Comparison of ENCODE assay signal across 19 cellular contexts in genomic region chr2:637804-638203, GRCh38.
"Had no signal": no experiment of that assay in that cellular context is flagged by ENCODE, and none has a peak within 500 bp of the region (broad histone marks: within the 10 kb centered on the region; RNA-seq: fewer than 3 reads in every experiment).

No MANE protein-coding gene starts in this region.

- H3K27ac Mint-ChIP-seq: natural killer cell treated with Interleukin-12 subunit alpha and Interleukin-12 subunit beta and Interleukin-15 and Interleukin-18, amount 100 ng/mL, for 72 hours; neural progenitor cell; stimulated activated naive B cell treated with anti-CD40 and anti-IgM and Interleukin-4, amounts not matched to agents 10 μg/mL and 1 μg/mL and 100 μg/mL, for 72 hours had no signal

- H3K9me3 Mint-ChIP-seq: dendritic cell treated with granulocyte-macrophage colony-stimulating factor and Interleukin-4, amounts not matched to agents 40 ng/mL and 50 ng/mL, for 4 days; effector memory CD8-positive, alpha-beta T cell; natural killer cell treated with Interleukin-12 subunit alpha and Interleukin-12 subunit beta and Interleukin-15 and Interleukin-18, amount 100 ng/mL, for 72 hours; stimulated activated naive CD8-positive, alpha-beta T cell treated with anti-CD3 and anti-CD28 coated beads, Interleukin-15, amount 100 ng/mL, for 72 hours had no signal

- H3K27me3 Mint-ChIP-seq: stimulated activated naive CD8-positive, alpha-beta T cell treated with anti-CD3 and anti-CD28 coated beads, Interleukin-15, amount 100 ng/mL, for 72 hours had no signal

- DNase-seq: cerebellar nuclear complex; effector memory CD8-positive, alpha-beta T cell; erythroblast; foreskin melanocyte; hippocampal formation; psoas muscle; stimulated activated CD4-positive, alpha-beta T cell treated with anti-CD3 and anti-CD28 coated beads, Interleukin-2, amount 100 ng/mL, for 24 hours; stimulated activated CD4-positive, alpha-beta T cell treated with anti-CD3 and anti-CD28 coated beads, Interleukin-4, amount 100 ng/mL, for 4 hours; stimulated activated naive B cell treated with anti-CD40 and anti-IgM and Interleukin-4, amounts not matched to agents 10 μg/mL and 1 μg/mL and 100 μg/mL, for 72 hours; stimulated activated naive CD8-positive, alpha-beta T cell treated with anti-CD3 and anti-CD28 coated beads, Interleukin-15, amount 100 ng/mL, for 72 hours; testis had no signal

- H3K36me3 Mint-ChIP-seq: natural killer cell treated with Interleukin-12 subunit alpha and Interleukin-12 subunit beta and Interleukin-15 and Interleukin-18, amount 100 ng/mL, for 72 hours; stimulated activated naive B cell treated with anti-CD40 and anti-IgM and Interleukin-4, amounts not matched to agents 10 μg/mL and 1 μg/mL and 100 μg/mL, for 72 hours had no signal

- H3K27ac ChIP-seq: neural progenitor cell, parathyroid adenoma, psoas muscle, sigmoid colon, skin epidermis, testis, tibial nerve had no signal

- ATAC-seq: effector memory CD8-positive, alpha-beta T cell; left lobe of liver; natural killer cell treated with Interleukin-12 subunit alpha and Interleukin-12 subunit beta and Interleukin-15 and Interleukin-18, amount 100 ng/mL, for 72 hours; psoas muscle; stimulated activated naive CD8-positive, alpha-beta T cell treated with anti-CD3 and anti-CD28 coated beads, Interleukin-15, amount 100 ng/mL, for 72 hours had no signal

- H3K4me3 Mint-ChIP-seq: dendritic cell treated with granulocyte-macrophage colony-stimulating factor and Interleukin-4, amounts not matched to agents 40 ng/mL and 50 ng/mL, for 4 days; stimulated activated naive B cell treated with anti-CD40 and anti-IgM and Interleukin-4, amounts not matched to agents 10 μg/mL and 1 μg/mL and 100 μg/mL, for 72 hours had no signal
